ENCODE assay signal across 14 cellular contexts in the genomic region with DNA sequence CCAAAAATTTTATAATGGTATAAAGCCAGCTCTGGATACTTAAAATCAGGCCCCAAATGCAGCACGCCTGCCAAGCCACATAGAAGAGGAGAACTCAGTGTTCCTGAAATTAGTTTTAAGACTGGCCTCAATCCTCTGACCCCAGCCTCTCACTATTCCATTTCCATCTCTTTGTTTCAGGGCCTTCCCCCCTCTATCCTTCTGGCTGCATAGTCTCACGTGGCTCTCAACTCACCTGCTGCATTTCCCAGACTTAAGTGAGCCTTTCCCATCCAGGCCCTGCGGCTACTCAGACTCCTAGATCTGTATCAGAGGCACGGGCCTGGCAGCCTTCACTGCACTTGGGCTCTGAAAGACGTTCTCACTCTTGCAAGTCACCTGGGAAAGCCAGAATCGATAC. TPM values are rescaled to one million over a fixed set of nuclear protein-coding genes. Genes with fewer than 3 reads are reported as not detected.
DNase-seq lines count a peak whose midpoint lies in the region; ATAC-seq and TF ChIP-seq lines count a peak whose summit lies in the region.
"Had no signal": no experiment of that assay in that cellular context is flagged by ENCODE, and none has a peak within 500 bp of the region (broad histone marks: within the 10 kb centered on the region; RNA-seq: fewer than 3 reads in every experiment).

No MANE protein-coding gene starts in this region.

- 0 out of 2 replicates have a peak overlapping the region, but pooled peaks have one; percentile 32 for H2AFZ ChIP-seq in Loucy (ENCODE audit: low read length)
- H2AFZ ChIP-seq in parathyroid adenoma = peak overlapping the region; percentile 86

- CTCF ChIA-PET in activated CD8-positive, alpha-beta memory T cell treated with anti-CD3 and anti-CD28 coated beads, Interleukin-2, amount 10 ng/mL, durations not matched to agents 7 days and 5 days (lab: Charles Lee) = interaction anchor here (0.6 kb wide), 1 partner anchor 52 kb away, joined by 3 read pairs; no protein-coding TSS in a partner anchor

- H3K4me3 ChIP-seq in CD4-positive, CD25-positive, alpha-beta regulatory T cell (ENCODE audit: low read depth, low read length) = no peak overlapping the region
- H3K4me3 ChIP-seq in Loucy (ENCODE audit: low read length, poor library complexity, severe bottlenecking) (no peak overlapping the region), parathyroid adenoma (ENCODE audit: low read depth, low read length) (no peak overlapping the region)

- H3K27me3 ChIP-seq in CD4-positive, CD25-positive, alpha-beta regulatory T cell (ENCODE audit: control insufficient read depth, insufficient read depth, low read length) = peaks cover 2% of the 10 kb centered on the region
- H3K27me3 ChIP-seq in Loucy (ENCODE audit: insufficient read depth, low read length, poor library complexity, severe bottlenecking) = no peaks in the 10 kb centered on the region
- H3K27me3 ChIP-seq in foreskin keratinocyte = no peaks in the 10 kb centered on the region
- no peaks in the 10 kb centered on the region for H3K27me3 ChIP-seq in parathyroid adenoma (ENCODE audit: control insufficient read depth, insufficient read depth, low read length)

- no peaks in the 10 kb centered on the region for H3F3A ChIP-seq in Loucy (ENCODE audit: low read depth)

- no peaks in the 10 kb centered on the region for H3K9me2 ChIP-seq in Loucy (replicated peaks; ENCODE audit: low read depth, low read length)

- H3K27ac Mint-ChIP-seq in CD4-positive, CD25-positive, alpha-beta regulatory T cell = peak overlapping the region in 2 of 3 donors; percentile 39 to 85
- no peak overlapping the region for H3K27ac Mint-ChIP-seq in activated CD8-positive, alpha-beta memory T cell treated with anti-CD3 and anti-CD28 coated beads, Interleukin-2, amount 10 ng/mL, durations not matched to agents 7 days and 5 days

- H3K79me2 ChIP-seq in Loucy (ENCODE audit: insufficient read depth, low read length) (no peaks in the 10 kb centered on the region), parathyroid adenoma (no peaks in the 10 kb centered on the region)

- no peak overlapping the region for H3K4me3 Mint-ChIP-seq in CD4-positive, CD25-positive, alpha-beta regulatory T cell
- no peak overlapping the region for H3K4me3 Mint-ChIP-seq in activated CD8-positive, alpha-beta memory T cell treated with anti-CD3 and anti-CD28 coated beads, Interleukin-2, amount 10 ng/mL, durations not matched to agents 7 days and 5 days
- H3K4me3 Mint-ChIP-seq: activated T-cell treated with anti-CD3 and anti-CD28 coated beads, Interleukin-2, amount 50 U/mL, for 4 hours had no signal

- no peaks in the 10 kb centered on the region for H4K20me1 ChIP-seq in Loucy (ENCODE audit: insufficient read depth, low read length, poor library complexity, severe bottlenecking)

- no peaks in the 10 kb centered on the region for H3K9me3 ChIP-seq in CD4-positive, CD25-positive, alpha-beta regulatory T cell (ENCODE audit: control insufficient read depth in 2 of 2, low read length in 2 of 2)
- H3K9me3 ChIP-seq in Loucy (ENCODE audit: insufficient read depth, low read depth, low read length) (no peaks in the 10 kb centered on the region), parathyroid adenoma (ENCODE audit: control insufficient read depth, low read length) (no peaks in the 10 kb centered on the region)

- DNase-seq in CD4-positive, CD25-positive, alpha-beta regulatory T cell = no peak
- DNase-seq in foreskin keratinocyte = peak in 1 of 2 donors; percentile 25
- DNase-seq in activated CD8-positive, alpha-beta memory T cell treated with anti-CD3 and anti-CD28 coated beads, Interleukin-2, amount 10 ng/mL, durations not matched to agents 7 days and 5 days = no peak
- no peak for DNase-seq in ureter (ENCODE audit: low spot score)
- DNase-seq: activated T-cell treated with anti-CD3 and anti-CD28 coated beads, Interleukin-2, amount 50 U/mL, for 4 hours; C1 segment of cervical spinal cord; NCI-H2171 treated with DMSO at 0.1 percent for 48 hours; stimulated activated CD8-positive, alpha-beta memory T cell treated with anti-CD3 and anti-CD28 coated beads, Interleukin-4, amount 100 ng/mL, for 48 hours had no signal

- H3K36me3 ChIP-seq in CD4-positive, CD25-positive, alpha-beta regulatory T cell (ENCODE audit: control insufficient read depth, insufficient read depth, low read length) = no peaks in the 10 kb centered on the region
- H3K36me3 ChIP-seq in Loucy (ENCODE audit: insufficient read depth, low read length) = no peaks in the 10 kb centered on the region
- no peaks in the 10 kb centered on the region for H3K36me3 ChIP-seq in parathyroid adenoma (ENCODE audit: control insufficient read depth, insufficient read depth, low read length)

- peaks cover 3% of the 10 kb centered on the region for H3K4me1 ChIP-seq in CD4-positive, CD25-positive, alpha-beta regulatory T cell (ENCODE audit: control insufficient read depth, insufficient read depth, low read length, poor library complexity, severe bottlenecking)
- H3K4me1 ChIP-seq in Loucy (ENCODE audit: insufficient read depth, low read length, poor library complexity, severe bottlenecking) (peaks cover 4% of the 10 kb centered on the region), foreskin keratinocyte (peaks cover 29% of the 10 kb centered on the region), parathyroid adenoma (peaks cover 8% of the 10 kb centered on the region)

- peaks cover 2 to 15% (median 9%) of the 10 kb centered on the region in 4 donors for H3K4me1 Mint-ChIP-seq in CD4-positive, CD25-positive, alpha-beta regulatory T cell
- peaks cover 13% of the 10 kb centered on the region for H3K4me1 Mint-ChIP-seq in activated CD8-positive, alpha-beta memory T cell treated with anti-CD3 and anti-CD28 coated beads, Interleukin-2, amount 10 ng/mL, durations not matched to agents 7 days and 5 days

- H3K27ac ChIP-seq in CD4-positive, CD25-positive, alpha-beta regulatory T cell (ENCODE audit: insufficient read depth, low read length, poor library complexity, severe bottlenecking) = no peak overlapping the region
- H3K27ac ChIP-seq in foreskin keratinocyte (peak overlapping the region; percentile 49), parathyroid adenoma (peak overlapping the region; percentile 72)

- H3K27me3 Mint-ChIP-seq in CD4-positive, CD25-positive, alpha-beta regulatory T cell = peaks cover 22% of the 10 kb centered on the region
- H3K27me3 Mint-ChIP-seq in activated CD8-positive, alpha-beta memory T cell treated with anti-CD3 and anti-CD28 coated beads, Interleukin-2, amount 10 ng/mL, durations not matched to agents 7 days and 5 days = no peaks in the 10 kb centered on the region

- ATAC-seq in CD4-positive, CD25-positive, alpha-beta regulatory T cell (ENCODE audit: low read depth in 2 of 2) = no peak
- ATAC-seq in foreskin keratinocyte = no peak
- no peak for ATAC-seq in esophagus mucosa
- no peak for ATAC-seq in activated CD8-positive, alpha-beta memory T cell treated with anti-CD3 and anti-CD28 coated beads, Interleukin-2, amount 10 ng/mL, durations not matched to agents 7 days and 5 days
- ATAC-seq in HG03432 (IDR thresholded peaks at IDR 0.05; ENCODE audit: unreplicated experiment) = no peak
- ATAC-seq: Panc1 had no signal

- H3K9me3 Mint-ChIP-seq in CD4-positive, CD25-positive, alpha-beta regulatory T cell = peaks cover 0 to 1% (median 0%) of the 10 kb centered on the region in 7 donors
- no peaks in the 10 kb centered on the region for H3K9me3 Mint-ChIP-seq in activated CD8-positive, alpha-beta memory T cell treated with anti-CD3 and anti-CD28 coated beads, Interleukin-2, amount 10 ng/mL, durations not matched to agents 7 days and 5 days (ENCODE audit: low read depth)
- H3K9me3 Mint-ChIP-seq: activated T-cell treated with anti-CD3 and anti-CD28 coated beads, Interleukin-2, amount 50 U/mL, for 4 hours; brain had no signal

- H3K36me3 Mint-ChIP-seq in CD4-positive, CD25-positive, alpha-beta regulatory T cell = no peaks in the 10 kb centered on the region
- no peaks in the 10 kb centered on the region for H3K36me3 Mint-ChIP-seq in activated CD8-positive, alpha-beta memory T cell treated with anti-CD3 and anti-CD28 coated beads, Interleukin-2, amount 10 ng/mL, durations not matched to agents 7 days and 5 days
- H3K36me3 Mint-ChIP-seq: brain had no signal

- H3K4me2 ChIP-seq in Loucy (ENCODE audit: low read depth, low read length, poor library complexity, severe bottlenecking) (no peak overlapping the region), parathyroid adenoma (ENCODE audit: low read length) (peak overlapping the region; percentile 27)

- no peak overlapping the region for H3K9ac ChIP-seq in Loucy (ENCODE audit: low read depth, low read length, poor library complexity, severe bottlenecking)
- no peak overlapping the region for H3K9ac ChIP-seq in parathyroid adenoma

- no peak for TF ChIP-seq CTCF in Loucy (conservative IDR thresholded peaks at IDR 0.05; ENCODE audit: low read length)
- no peak for TF ChIP-seq CTCF in foreskin keratinocyte (conservative IDR thresholded peaks at IDR 0.05)
- TF ChIP-seq CTCF in parathyroid adenoma (IDR thresholded peaks at IDR 0.05) = no peak

RNA-seq across cellular contexts. Expression of a gene that starts 5.2 kb away (rescaled TPM):
- total RNA-seq in CD4-positive, CD25-positive, alpha-beta regulatory T cell = 8.5 TPM
- 1 to 10 TPM; 6.7 to 10.0 (median 6.7) TPM for polyA plus RNA-seq in CD4-positive, CD25-positive, alpha-beta regulatory T cell
- total RNA-seq in foreskin keratinocyte (13.0 and 14.0 TPM in 2 replicates), esophagus mucosa (11.6 TPM), ureter (34.0 TPM)
- 6.5 and 8.7 TPM in 2 replicates for polyA plus RNA-seq in foreskin keratinocyte
- total RNA-seq in activated CD8-positive, alpha-beta memory T cell treated with anti-CD3 and anti-CD28 coated beads, Interleukin-2, amount 10 ng/mL, durations not matched to agents 7 days and 5 days = 10 to 100 TPM; 16.0 to 17.8 TPM
